Comparison of ENCODE assay signal across 8 cellular contexts in genomic region chr9:32572900-32573523, GRCh38. TPM values are rescaled to one million over a fixed set of nuclear protein-coding genes. Genes with fewer than 3 reads are reported as not detected.
A peak's percentile ranks its signal among the peaks of the same experiment; 100 is the strongest.
DNase-seq lines count a peak whose midpoint lies in the region; ATAC-seq and TF ChIP-seq lines count a peak whose summit lies in the region.

TSS of gene NDUFB6 (minus strand) at chr9:32573159. CDS start at chr9:32573060, 99 bp downstream.

- H3K9me3 ChIP-seq in SK-N-SH, result no peaks in the 10 kb centered on the region

- H3K27me3 ChIP-seq in SK-N-SH (ENCODE audit: insufficient read depth), result no peaks in the 10 kb centered on the region

- CTCF ChIA-PET in SK-N-SH (lab: Yijun Ruan, JAX), result interaction anchor here (1.2 to 20.6 kb wide), 10 partner anchors 8 to 452 kb away, joined by 3 to 620 read pairs (median 10); partner anchors contain the start of genes ACO1, DNAJA1, RIGI and SMIM27

- H4K20me1 ChIP-seq in SK-N-SH (ENCODE audit: insufficient read depth), result peaks cover 10% of the 10 kb centered on the region; the same call in 1 of the 2 replicates

- no peaks in the 10 kb centered on the region for H3K9me2 ChIP-seq in SK-N-SH

- H3K9ac ChIP-seq in SK-N-SH, result peak within 1 kb of the TSS; percentile 75

- POLR2A ChIA-PET in SK-N-SH (lab: Yijun Ruan, JAX), result interaction anchor here (0.9 kb wide), 2 partner anchors 21 to 23 kb away, joined by 3 read pairs; partner anchors contain the start of genes SMIM27 and TOPORS

- H2AFZ ChIP-seq in SK-N-SH (ENCODE audit: low read depth), result peak within 1 kb of the TSS; percentile 91

- 0% methylated on average over 15 of the region's 36 CpGs for WGBS in SK-N-SH (ENCODE audit: low lambda C conversion rate)

- H3K27ac ChIP-seq in SK-N-SH (ENCODE audit: low read depth in 2 of 2, low read length in 1 of 2) (peak within 1 kb of the TSS; percentile 69 to 89), temporal lobe (ENCODE audit: low read depth, low read length) (peak within 1 kb of the TSS; percentile 83)

- TF ChIP-seq EP300 in SK-N-SH (IDR thresholded peaks at IDR 0.05; ENCODE audit: borderline replicate concordance in 1 of 2, low read depth in 1 of 2, low read length in 1 of 2), result 0 out of 4 replicates have a peak, but pooled peaks of 1 of the 2 experiments have one; percentile 16

- H3K79me2 ChIP-seq in SK-N-SH (ENCODE audit: insufficient read depth), result peaks cover 45% of the 10 kb centered on the region

- peak; percentile 78 for ATAC-seq in HG02571 (IDR thresholded peaks at IDR 0.05; ENCODE audit: unreplicated experiment)

- DNase-seq in GM04504 (ENCODE audit: low read depth) (peak; percentile 72), NCI-H1048 (lab: John Stamatoyannopoulos, UW) (peak; percentile 88), SK-N-SH (peak; percentile 90), germinal center (ENCODE audit: low spot score) (peak; percentile 89), occipital lobe (lab: John Stamatoyannopoulos, UW) (peak; percentile 90)
- DNase-seq in activated naive CD4-positive, alpha-beta T cell treated with anti-CD3 and anti-CD28 coated beads, Interleukin-2, amount 50 U/mL, for 16 hours, result peak; percentile 95

- TF ChIP-seq RAD21 in SK-N-SH (IDR thresholded peaks at IDR 0.05; ENCODE audit: low read length), result no peak

- peak within 1 kb of the TSS; percentile 88 for H3K4me2 ChIP-seq in SK-N-SH

- TF ChIP-seq CTCF in SK-N-SH (IDR thresholded peaks at IDR 0.05), result no peak

- peaks cover 17 to 18% of the 10 kb centered on the region in 2 experiments; a peak in 3 of 4 replicates for H3K4me1 ChIP-seq in SK-N-SH (ENCODE audit: control insufficient read depth in 1 of 2, insufficient read depth in 2 of 2, low read depth in 1 of 2, low read length in 1 of 2)

- peaks cover 7 to 9% of the 10 kb centered on the region in 2 experiments for H3K36me3 ChIP-seq in SK-N-SH (replicated peaks in 1 of 2; ENCODE audit: control insufficient read depth in 1 of 2, insufficient read depth in 2 of 2, low read length in 1 of 2)

- peak within 1 kb of the TSS; percentile 86 to 100 for H3K4me3 ChIP-seq in SK-N-SH (ENCODE audit: low read depth in 2 of 2, low read length in 1 of 2)

- H3F3A ChIP-seq in SK-N-SH (replicated peaks; ENCODE audit: insufficient read depth), result peaks cover 4% of the 10 kb centered on the region

TF ChIP-seq in SK-N-SH, 30 proteins besides CTCF, POLR2A, EP300 and RAD21 (continues in another document):
- no peak for TF ChIP-seq RXRA (IDR thresholded peaks at IDR 0.05; ENCODE audit: borderline replicate concordance, low read depth)
- peak; percentile 60; the same call in 1 of the 2 replicates for TF ChIP-seq RCOR1 (IDR thresholded peaks at IDR 0.05; ENCODE audit: low read length)
- peak; percentile 82 for TF ChIP-seq MXI1 (IDR thresholded peaks at IDR 0.05; ENCODE audit: low read depth, low read length)
- TF ChIP-seq TAF1 (IDR thresholded peaks at IDR 0.05; ENCODE audit: borderline replicate concordance, low read depth, low read length), result peak; percentile 84; the same call in 1 of the 2 replicates
- peak; percentile 98 for TF ChIP-seq CHD2 (IDR thresholded peaks at IDR 0.05; ENCODE audit: low read length, partially characterized antibody)
- no peak for TF ChIP-seq JUND (IDR thresholded peaks at IDR 0.05)
- no peak for TF ChIP-seq TEAD4 (IDR thresholded peaks at IDR 0.05; ENCODE audit: borderline replicate concordance, insufficient read depth)
- TF ChIP-seq YY1 (IDR thresholded peaks at IDR 0.05; ENCODE audit: low read depth), result no peak
- TF ChIP-seq REST (IDR thresholded peaks at IDR 0.05; ENCODE audit: low read depth, low read length), result no peak
- TF ChIP-seq GABPA (IDR thresholded peaks at IDR 0.05; ENCODE audit: low read depth), result peak; percentile 85
- TF ChIP-seq FOXM1 (IDR thresholded peaks at IDR 0.05; ENCODE audit: low read depth), result no peak
- TF ChIP-seq, protein P1, sequence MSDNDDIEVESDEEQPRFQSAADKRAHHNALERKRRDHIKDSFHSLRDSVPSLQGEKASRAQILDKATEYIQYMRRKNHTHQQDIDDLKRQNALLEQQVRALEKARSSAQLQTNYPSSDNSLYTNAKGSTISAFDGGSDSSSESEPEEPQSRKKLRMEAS (IDR thresholded peaks at IDR 0.05; ENCODE audit: low read depth), result peak; percentile 94
- peak; percentile 71 for TF ChIP-seq SIN3A (IDR thresholded peaks at IDR 0.05; ENCODE audit: borderline replicate concordance, low read depth, low read length)
- no peak for TF ChIP-seq GATA2 (CRISPR knock-in tag; IDR thresholded peaks at IDR 0.05)
- no peak for TF ChIP-seq NFIC (IDR thresholded peaks at IDR 0.05; ENCODE audit: borderline replicate concordance)
- TF ChIP-seq USF2 (IDR thresholded peaks at IDR 0.05; ENCODE audit: borderline replicate concordance, low read depth, low read length), result no peak
- TF ChIP-seq, protein P2, sequence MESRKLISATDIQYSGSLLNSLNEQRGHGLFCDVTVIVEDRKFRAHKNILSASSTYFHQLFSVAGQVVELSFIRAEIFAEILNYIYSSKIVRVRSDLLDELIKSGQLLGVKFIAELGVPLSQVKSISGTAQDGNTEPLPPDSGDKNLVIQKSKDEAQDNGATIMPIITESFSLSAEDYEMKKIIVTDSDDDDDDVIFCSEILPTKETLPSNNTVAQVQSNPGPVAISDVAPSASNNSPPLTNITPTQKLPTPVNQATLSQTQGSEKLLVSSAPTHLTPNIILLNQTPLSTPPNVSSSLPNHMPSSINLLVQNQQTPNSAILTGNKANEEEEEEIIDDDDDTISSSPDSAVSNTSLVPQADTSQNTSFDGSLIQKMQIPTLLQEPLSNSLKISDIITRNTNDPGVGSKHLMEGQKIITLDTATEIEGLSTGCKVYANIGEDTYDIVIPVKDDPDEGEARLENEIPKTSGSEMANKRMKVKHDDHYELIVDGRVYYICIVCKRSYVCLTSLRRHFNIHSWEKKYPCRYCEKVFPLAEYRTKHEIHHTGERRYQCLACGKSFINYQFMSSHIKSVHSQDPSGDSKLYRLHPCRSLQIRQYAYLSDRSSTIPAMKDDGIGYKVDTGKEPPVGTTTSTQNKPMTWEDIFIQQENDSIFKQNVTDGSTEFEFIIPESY (IDR thresholded peaks at IDR 0.05; ENCODE audit: borderline replicate concordance, low read depth), result peak; percentile 96
- TF ChIP-seq IRF3 (IDR thresholded peaks at IDR 0.05; ENCODE audit: low read depth, low read length), result no peak
- no peak for TF ChIP-seq EZH2phosphoT487 (IDR thresholded peaks at IDR 0.05; ENCODE audit: borderline replicate concordance, low read depth)
- TF ChIP-seq SMC3 (IDR thresholded peaks at IDR 0.05; ENCODE audit: low read depth, low read length), result no peak
- TF ChIP-seq TCF12 (IDR thresholded peaks at IDR 0.05), result no peak
- TF ChIP-seq, protein P3, sequence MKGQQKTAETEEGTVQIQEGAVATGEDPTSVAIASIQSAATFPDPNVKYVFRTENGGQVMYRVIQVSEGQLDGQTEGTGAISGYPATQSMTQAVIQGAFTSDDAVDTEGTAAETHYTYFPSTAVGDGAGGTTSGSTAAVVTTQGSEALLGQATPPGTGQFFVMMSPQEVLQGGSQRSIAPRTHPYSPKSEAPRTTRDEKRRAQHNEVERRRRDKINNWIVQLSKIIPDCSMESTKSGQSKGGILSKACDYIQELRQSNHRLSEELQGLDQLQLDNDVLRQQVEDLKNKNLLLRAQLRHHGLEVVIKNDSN (IDR thresholded peaks at IDR 0.05; ENCODE audit: borderline replicate concordance, low read depth), result no peak
- TF ChIP-seq ELF1 (IDR thresholded peaks at IDR 0.05), result peak; percentile 59; the same call in 1 of the 2 replicates

RNA-seq across cellular contexts. Expression of gene NDUFB6, which starts in this region (rescaled TPM):
- 78.0 and 96.2 TPM in 2 replicates for polyA plus RNA-seq in SK-N-SH (2012; rRNA removed)
- polyA plus RNA-seq in SK-N-SH (2012; cell fraction: cytosol; rRNA removed), result 105 and 117 TPM in 2 replicates
- 33.3 and 42.6 TPM in 2 replicates for polyA plus RNA-seq in SK-N-SH (2012; cell fraction: nucleus; rRNA removed)
- total RNA-seq in occipital lobe, result 43.2 TPM
- total RNA-seq in temporal lobe, result 27.0 TPM

Comparison
In these comparisons a context has a peak if more than half of its experiments do, and no peak if none do; other contexts are left out.
1. Peak in every context shown above with its lines: DNase-seq, ATAC-seq, H3K4me3 ChIP-seq and H3K27ac ChIP-seq.